In the genomic region with DNA sequence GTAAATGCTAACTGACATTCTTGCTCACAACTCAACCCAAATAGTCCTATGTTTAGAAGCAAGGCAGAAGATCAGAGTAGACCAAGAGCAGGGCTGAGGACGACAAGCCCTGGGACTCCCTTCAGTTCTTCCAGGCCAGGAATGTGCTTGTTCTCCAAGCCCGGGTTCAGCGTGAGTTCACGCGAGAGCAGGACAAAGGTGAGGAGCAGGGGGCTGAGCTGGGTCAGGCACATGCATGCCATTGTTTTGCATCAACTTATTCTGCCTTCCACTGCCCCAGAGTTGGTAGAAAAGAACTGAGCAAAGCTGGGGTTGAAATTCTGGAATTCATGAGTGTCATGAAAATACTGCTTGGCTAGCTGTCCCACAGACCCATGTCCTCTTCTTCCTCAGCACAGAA, we compare ENCODE assay signal across 17 cellular contexts.
A peak's percentile ranks its signal among the peaks of the same experiment; 100 is the strongest.
DNase-seq lines count a peak whose midpoint lies in the region; ATAC-seq and TF ChIP-seq lines count a peak whose summit lies in the region.
"Had no signal": no experiment of that assay in that cellular context is flagged by ENCODE, and none has a peak within 500 bp of the region (broad histone marks: within the 10 kb centered on the region; RNA-seq: fewer than 3 reads in every experiment).

No MANE protein-coding gene starts in this region.

- POLR2A ChIA-PET in activated B cell treated with CpG ODN at 0.5 μM for 24 hours (lab: Charles Lee), result no interaction called here

- no peaks in the 10 kb centered on the region for H3K9me3 ChIP-seq in upper lobe of right lung
- H3K9me3 ChIP-seq: SJCRH30 had no signal

- H3K4me3 Mint-ChIP-seq in activated B cell treated with CpG ODN at 0.5 μM for 24 hours, result no peak overlapping the region
- H3K4me3 Mint-ChIP-seq in neural crest cell, result no peak overlapping the region
- H3K4me3 Mint-ChIP-seq: B cell had no signal

- intact Hi-C loops in left cardiac atrium (cut with DNase I), result no loop called here
- intact Hi-C loops in Right ventricle myocardium inferior (cut with DNase I), result no loop called here
- intact Hi-C loops in activated B cell treated with CpG ODN at 0.5 μM for 24 hours (cut with micrococcal nuclease), result no loop called here
- intact Hi-C loops in upper lobe of right lung (cut with DNase I), result no loop called here

- no peaks in the 10 kb centered on the region for H3K36me3 ChIP-seq in upper lobe of right lung
- H3K36me3 ChIP-seq: SJCRH30 had no signal

- H3K4me1 ChIP-seq in upper lobe of right lung, result no peaks in the 10 kb centered on the region
- H3K4me1 ChIP-seq: SJCRH30 had no signal

- H3K27ac Mint-ChIP-seq in activated B cell treated with CpG ODN at 0.5 μM for 24 hours (no peak overlapping the region), neural crest cell (ENCODE audit: unreplicated experiment) (peak overlapping the region; percentile 10)
- H3K27ac Mint-ChIP-seq: B cell had no signal

- H3K36me3 Mint-ChIP-seq in activated B cell treated with CpG ODN at 0.5 μM for 24 hours (ENCODE audit: low read depth) (no peaks in the 10 kb centered on the region), neural crest cell (ENCODE audit: low read depth) (no peaks in the 10 kb centered on the region)

- H3K9me3 Mint-ChIP-seq in activated B cell treated with CpG ODN at 0.5 μM for 24 hours (no peaks in the 10 kb centered on the region), neural crest cell (no peaks in the 10 kb centered on the region)

- H3K27me3 Mint-ChIP-seq in activated B cell treated with CpG ODN at 0.5 μM for 24 hours (peaks cover 4% of the 10 kb centered on the region), neural crest cell (ENCODE audit: low read depth) (no peaks in the 10 kb centered on the region)

- H3K27me3 ChIP-seq in upper lobe of right lung, result no peaks in the 10 kb centered on the region
- H3K27me3 ChIP-seq: SJCRH30 had no signal

- no peak overlapping the region for H3K4me3 ChIP-seq in upper lobe of right lung
- H3K4me3 ChIP-seq: SJCRH30 had no signal

- DNase-seq in left cardiac atrium, result peak; percentile 3
- no peak for DNase-seq in Right ventricle myocardium inferior (ENCODE audit: missing footprints)
- peak; percentile 4 for DNase-seq in activated B cell treated with CpG ODN at 0.5 μM for 24 hours
- DNase-seq in neural crest cell (ENCODE audit: low read depth, low spot score), result no peak
- peak; percentile 31 for DNase-seq in upper lobe of right lung
- DNase-seq in NCI-H510A (lab: John Stamatoyannopoulos, UW), result no peak
- no peak for DNase-seq in DMS114 treated with DMSO at 0.1 percent for 48 hours (lab: John Stamatoyannopoulos, UW; ENCODE audit: unreplicated experiment)
- DNase-seq: DND-41, GOT3, Kasumi-1, NCI-H1417 treated with DMSO at 0.1 percent for 48 hours, NCI-H187, NCI-H2107, NCI-H446 treated with DMSO at 0.1 percent for 48 hours, SJCRH30 had no signal

- no peak for TF ChIP-seq CTCF in activated B cell treated with CpG ODN at 0.5 μM for 24 hours (IDR thresholded peaks at IDR 0.05)
- no peak for TF ChIP-seq CTCF in neural crest cell (conservative IDR thresholded peaks at IDR 0.05)
- TF ChIP-seq CTCF in upper lobe of right lung (IDR thresholded peaks at IDR 0.05), result no peak

- ATAC-seq in left cardiac atrium (no peak), Right ventricle myocardium inferior (no peak), activated B cell treated with CpG ODN at 0.5 μM for 24 hours (ENCODE audit: low read depth) (no peak), upper lobe of right lung (no peak), GM21717 (IDR thresholded peaks at IDR 0.05; ENCODE audit: unreplicated experiment) (no peak)

- CTCF ChIA-PET in activated B cell treated with CpG ODN at 0.5 μM for 24 hours (lab: Charles Lee), result no interaction called here

- no peak overlapping the region for H3K27ac ChIP-seq in upper lobe of right lung
- H3K27ac ChIP-seq: SJCRH30 had no signal

- H3K4me1 Mint-ChIP-seq in activated B cell treated with CpG ODN at 0.5 μM for 24 hours (peaks cover 26% of the 10 kb centered on the region), neural crest cell (peaks cover 27% of the 10 kb centered on the region)

Comparison
In these comparisons a context has a peak if more than half of its experiments do, and no peak if none do; other contexts are left out.
1. DNase-seq: peak in left cardiac atrium (single experiment), activated B cell treated with CpG ODN at 0.5 μM for 24 hours (single experiment) and upper lobe of right lung (single experiment); none in Right ventricle myocardium inferior (single experiment), neural crest cell (single experiment), NCI-H510A (single experiment) and DMS114 treated with DMSO at 0.1 percent for 48 hours (single experiment).